In the genomic region with DNA sequence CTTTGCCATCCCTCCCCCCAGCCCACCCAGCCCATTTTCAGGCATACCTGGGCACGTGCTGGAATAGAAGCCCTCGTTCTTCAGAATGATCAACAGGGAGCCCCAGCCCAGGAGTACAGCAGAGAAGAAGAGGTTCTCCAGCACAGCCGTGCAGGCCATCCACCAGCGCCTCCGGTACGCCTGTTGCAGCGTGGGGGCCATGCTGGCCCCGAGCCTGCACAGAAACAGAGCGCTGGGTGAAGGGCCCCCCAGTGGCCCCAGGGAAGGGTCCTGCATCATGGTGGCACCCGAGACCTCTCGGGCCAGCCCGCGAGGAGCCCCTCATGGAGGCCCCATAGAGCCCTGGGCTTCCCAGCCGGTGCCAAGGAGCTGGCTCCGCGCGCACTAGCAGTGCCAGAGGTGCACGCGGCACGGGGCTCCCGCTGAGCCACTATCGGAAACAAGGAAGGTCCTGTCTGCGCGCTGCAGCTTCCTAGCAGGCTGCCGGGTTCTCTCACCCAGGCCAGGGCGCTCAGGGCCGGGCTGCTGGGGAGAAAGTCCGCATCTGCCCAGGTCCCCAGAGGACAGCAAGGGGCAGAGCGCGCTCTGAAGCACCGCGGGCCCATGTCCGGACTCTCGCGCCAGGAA, we compare ENCODE assay signal across 8 cellular contexts. TPM values are rescaled to one million over a fixed set of nuclear protein-coding genes. Genes with fewer than 3 reads are reported as not detected.
DNase-seq lines count a peak whose midpoint lies in the region; ATAC-seq and TF ChIP-seq lines count a peak whose summit lies in the region.

No MANE protein-coding gene starts in this region.

- peak overlapping the region; percentile 87 for H3K4me3 ChIP-seq in AG09309 (ENCODE audit: control insufficient read depth, low read depth, low read length)

- H3K36me3 Mint-ChIP-seq in T-cell, result no peaks in the 10 kb centered on the region
- H3K36me3 Mint-ChIP-seq in dendritic cell treated with granulocyte-macrophage colony-stimulating factor and Interleukin-4, amounts not matched to agents 40 ng/mL and 50 ng/mL, for 4 days (ENCODE audit: low read depth), result peaks cover 14% of the 10 kb centered on the region

- ATAC-seq in GM19043 (IDR thresholded peaks at IDR 0.05; ENCODE audit: low read depth, unreplicated experiment) (peak; percentile 30), HG03460 (IDR thresholded peaks at IDR 0.05; ENCODE audit: unreplicated experiment) (peak; percentile 36), T-cell (replicated peaks in 1 of 4) (peak; percentile 47 to 67 (median 54))
- peak; percentile 65 for ATAC-seq in stimulated activated naive CD8-positive, alpha-beta T cell treated with anti-CD3 and anti-CD28 coated beads, Interleukin-15, amount 100 ng/mL, for 72 hours

- H3K4me1 Mint-ChIP-seq in T-cell, result peaks cover 28 to 35% (median 34%) of the 10 kb centered on the region in 3 donors
- peaks cover 35% of the 10 kb centered on the region for H3K4me1 Mint-ChIP-seq in dendritic cell treated with granulocyte-macrophage colony-stimulating factor and Interleukin-4, amounts not matched to agents 40 ng/mL and 50 ng/mL, for 4 days (ENCODE audit: low read depth)
- H3K4me1 Mint-ChIP-seq in stimulated activated naive CD8-positive, alpha-beta T cell treated with anti-CD3 and anti-CD28 coated beads, Interleukin-15, amount 100 ng/mL, for 72 hours, result peaks cover 51% of the 10 kb centered on the region

- no peaks in the 10 kb centered on the region for H3K9me3 Mint-ChIP-seq in T-cell
- no peaks in the 10 kb centered on the region for H3K9me3 Mint-ChIP-seq in dendritic cell treated with granulocyte-macrophage colony-stimulating factor and Interleukin-4, amounts not matched to agents 40 ng/mL and 50 ng/mL, for 4 days
- H3K9me3 Mint-ChIP-seq in stimulated activated naive CD8-positive, alpha-beta T cell treated with anti-CD3 and anti-CD28 coated beads, Interleukin-15, amount 100 ng/mL, for 72 hours, result no peaks in the 10 kb centered on the region

- H3K4me3 Mint-ChIP-seq in T-cell, result peak overlapping the region; percentile 96 to 98 (median 98)
- peak overlapping the region; percentile 99 for H3K4me3 Mint-ChIP-seq in dendritic cell treated with granulocyte-macrophage colony-stimulating factor and Interleukin-4, amounts not matched to agents 40 ng/mL and 50 ng/mL, for 4 days
- peak overlapping the region; percentile 100 for H3K4me3 Mint-ChIP-seq in stimulated activated naive CD8-positive, alpha-beta T cell treated with anti-CD3 and anti-CD28 coated beads, Interleukin-15, amount 100 ng/mL, for 72 hours

- H3K27ac Mint-ChIP-seq in T-cell, result peak overlapping the region; percentile 81 to 86
- no peak overlapping the region for H3K27ac Mint-ChIP-seq in dendritic cell treated with granulocyte-macrophage colony-stimulating factor and Interleukin-4, amounts not matched to agents 40 ng/mL and 50 ng/mL, for 4 days
- peak overlapping the region; percentile 96 for H3K27ac Mint-ChIP-seq in stimulated activated naive CD8-positive, alpha-beta T cell treated with anti-CD3 and anti-CD28 coated beads, Interleukin-15, amount 100 ng/mL, for 72 hours

- no peak for TF ChIP-seq CTCF in AG09309 (IDR thresholded peaks at IDR 0.05; ENCODE audit: control insufficient read depth, insufficient read depth, low read depth, low read length, missing control alignments)

- intact Hi-C loops in dendritic cell treated with granulocyte-macrophage colony-stimulating factor and Interleukin-4, amounts not matched to agents 40 ng/mL and 50 ng/mL, for 4 days (cut with micrococcal nuclease), result no loop called here

- no peaks in the 10 kb centered on the region for H3K27me3 Mint-ChIP-seq in T-cell
- H3K27me3 Mint-ChIP-seq in dendritic cell treated with granulocyte-macrophage colony-stimulating factor and Interleukin-4, amounts not matched to agents 40 ng/mL and 50 ng/mL, for 4 days, result peaks cover 19% of the 10 kb centered on the region
- no peaks in the 10 kb centered on the region for H3K27me3 Mint-ChIP-seq in stimulated activated naive CD8-positive, alpha-beta T cell treated with anti-CD3 and anti-CD28 coated beads, Interleukin-15, amount 100 ng/mL, for 72 hours

- POLR2A ChIA-PET in T-cell (lab: Charles Lee), result interaction anchor here in 1 of 2 donors (0.5 to 0.6 kb wide), 2 partner anchors 39 to 88 kb away, joined by 6 to 7 read pairs; no protein-coding TSS in a partner anchor

- CTCF ChIA-PET in T-cell (lab: Charles Lee), result interaction anchor here (0.5 to 4.2 kb wide), 8 partner anchors 13 to 286 kb away, joined by 3 to 23 read pairs (median 4); no protein-coding TSS in a partner anchor

- no peak for DNase-seq in AG09309 (ENCODE audit: low read depth)
- DNase-seq in T-cell, result peak in 19 of 34 experiments; percentile 7 to 41 (median 22)
- DNase-seq in lung microvascular endothelial cell (ENCODE audit: low read depth in 2 of 2), result peak; percentile 33 to 57
- peak; percentile 35 to 39 for DNase-seq in stimulated activated naive CD8-positive, alpha-beta T cell treated with anti-CD3 and anti-CD28 coated beads, Interleukin-15, amount 100 ng/mL, for 72 hours
- DNase-seq in NCI-H128 (lab: John Stamatoyannopoulos, UW; ENCODE audit: unreplicated experiment), result no peak

RNA-seq across cellular contexts. Expression of a gene that starts 1.5 kb away (rescaled TPM):
- total RNA-seq in T-cell (10 to 100 TPM in 4 of 5 donors, 1 to 10 TPM in 1; 8.8 to 31.6 (median 25.1) TPM), lung microvascular endothelial cell (9.6 and 16.9 TPM in 2 replicates)

RNA-seq across cellular contexts. Expression of a gene that starts 16.5 kb away (rescaled TPM):
- total RNA-seq in T-cell, result 10 to 100 TPM; 20.7 to 33.2 (median 26.2) TPM
- total RNA-seq in lung microvascular endothelial cell, result 42.5 and 55.8 TPM in 2 replicates

RNA-seq across cellular contexts. Expression of a gene that starts 23.4 kb away (rescaled TPM):
- total RNA-seq in T-cell, result not detected
- not detected in 2 replicates for total RNA-seq in lung microvascular endothelial cell

RNA-seq across cellular contexts. Expression of a gene that starts 53.4 kb away (rescaled TPM):
- total RNA-seq in T-cell, result 10 to 100 TPM; 61.7 to 97.2 (median 80.3) TPM
- 29.2 and 44.8 TPM in 2 replicates for total RNA-seq in lung microvascular endothelial cell

RNA-seq across cellular contexts. Expression of a gene that starts 53.7 kb away (rescaled TPM):
- total RNA-seq in T-cell, result 1 to 10 TPM in 1 of 5 donors, under 1 TPM in 4; 0.15 to 1.1 (median 0.29) TPM
- total RNA-seq in lung microvascular endothelial cell, result under 0.01 and 0.20 TPM in 2 replicates

Comparison
In these comparisons a context has a peak if more than half of its experiments do, and no peak if none do; other contexts are left out.
1. DNase-seq: peak in T-cell (19 of 34), lung microvascular endothelial cell (2 of 2) and stimulated activated naive CD8-positive, alpha-beta T cell treated with anti-CD3 and anti-CD28 coated beads, Interleukin-15, amount 100 ng/mL, for 72 hours (2 of 2); none in AG09309 (single experiment) and NCI-H128 (single experiment).
2. Peak in every context shown above with its lines, with median percentiles within 50 percentile points of each other: ATAC-seq and H3K4me3 Mint-ChIP-seq.